34 cellular contexts compared by ENCODE assay signal in genomic region chr2:36960773-36961172, GRCh38.
"Had no signal": no experiment of that assay in that cellular context is flagged by ENCODE, and none has a peak within 500 bp of the region (broad histone marks: within the 10 kb centered on the region; RNA-seq: fewer than 3 reads in every experiment).

No MANE protein-coding gene starts in this region.

- H3K27ac ChIP-seq: body of pancreas, Peyer's patch had no signal

- ATAC-seq: activated CD8-positive, alpha-beta T cell treated with anti-CD3 and anti-CD28 coated beads for 36 hours; body of pancreas had no signal

- H3K4me3 Mint-ChIP-seq: activated B cell treated with CpG ODN at 0.5 μM for 24 hours; activated CD8-positive, alpha-beta T cell treated with anti-CD3 and anti-CD28 coated beads for 36 hours; activated naive CD4-positive, alpha-beta T cell treated with anti-CD3 and anti-CD28 coated beads, Interleukin-2, amount 50 U/mL, for 24 hours; activated naive CD8-positive, alpha-beta T cell treated with anti-CD3 and anti-CD28 coated beads, Interleukin-2, amount 10 ng/mL, durations not matched to agents 7 days and 5 days; activated T-cell treated with anti-CD3 and anti-CD28 coated beads, Interleukin-2, amount 50 U/mL, for 24 hours had no signal

- H3K27ac Mint-ChIP-seq: activated B cell treated with CpG ODN at 0.5 μM for 24 hours; activated CD8-positive, alpha-beta T cell treated with anti-CD3 and anti-CD28 coated beads for 36 hours; activated naive CD4-positive, alpha-beta T cell treated with anti-CD3 and anti-CD28 coated beads, Interleukin-2, amount 50 U/mL, for 24 hours; activated naive CD8-positive, alpha-beta T cell treated with anti-CD3 and anti-CD28 coated beads, Interleukin-2, amount 10 ng/mL, durations not matched to agents 7 days and 5 days; activated T-cell treated with anti-CD3 and anti-CD28 coated beads, Interleukin-2, amount 50 U/mL, for 24 hours; activated T-helper 2 cell treated with anti-CD3 and anti-CD28 coated beads, Interferon-gamma antibody, Interleukin-2, Interleukin-4, amounts not matched to agents 10 μg/mL and 5 μg/mL and 100 μg/mL, durations not matched to agents 14 hours and 24 hours and 36 hours had no signal

- H3K4me3 ChIP-seq: body of pancreas, MG63, Peyer's patch had no signal

- DNase-seq: activated B cell treated with CpG ODN at 0.5 μM for 24 hours; activated CD4-positive, alpha-beta T cell treated with anti-CD3 and anti-CD28 coated beads for 48 hours; activated CD4-positive, alpha-beta T cell treated with anti-CD3 and anti-CD28 coated beads, Interleukin-2, amount 50 U/mL, for 4 hours; activated CD4-positive, CD25-positive, alpha-beta regulatory T cell treated with anti-CD3 and anti-CD28 coated beads, Interleukin-2, amount 50 U/mL, for 72 hours; activated CD8-positive, alpha-beta T cell treated with anti-CD3 and anti-CD28 coated beads for 36 hours; activated gamma-delta T cell; activated naive CD4-positive, alpha-beta T cell treated with Interleukin-2 at 50 U/mL for 16 hours; activated naive CD8-positive, alpha-beta T cell treated with anti-CD3 and anti-CD28 coated beads, Interleukin-2, amount 10 ng/mL, durations not matched to agents 7 days and 5 days; activated T-cell treated with anti-CD3 and anti-CD28 coated beads, Interleukin-2, amount 50 U/mL, for 24 hours; amygdala; body of pancreas; caudate nucleus; cerebellar nuclear complex; Karpas-422; KBM-7; MG63; NCI-H1048; NCI-H1436 treated with DMSO at 0.1 percent for 48 hours; NCI-H1694 treated with DMSO at 0.1 percent for 48 hours; NCI-H2029; NCI-H510A; NCI-H526; NCI-H748 treated with DMSO at 0.1 percent for 48 hours; NK-92 treated with Interleukin-12 subunit alpha and Interleukin-12 subunit beta, amount 100 ng/mL, for 24 hours; PC-3; Peyer's patch; RPMI8226; SW 1271; T-helper 1 cell had no signal

- H3K36me3 ChIP-seq: MG63, Peyer's patch had no signal

- H3K27me3 ChIP-seq: body of pancreas, MG63, Peyer's patch had no signal

- H3K27me3 Mint-ChIP-seq: activated B cell treated with CpG ODN at 0.5 μM for 24 hours; activated CD8-positive, alpha-beta T cell treated with anti-CD3 and anti-CD28 coated beads for 36 hours; activated naive CD4-positive, alpha-beta T cell treated with anti-CD3 and anti-CD28 coated beads, Interleukin-2, amount 50 U/mL, for 24 hours; activated naive CD8-positive, alpha-beta T cell treated with anti-CD3 and anti-CD28 coated beads, Interleukin-2, amount 10 ng/mL, durations not matched to agents 7 days and 5 days; activated T-cell treated with anti-CD3 and anti-CD28 coated beads, Interleukin-2, amount 50 U/mL, for 24 hours had no signal

- H3K9me3 ChIP-seq: body of pancreas, MG63, Peyer's patch had no signal

- H3K9me3 Mint-ChIP-seq: activated B cell treated with CpG ODN at 0.5 μM for 24 hours; activated CD8-positive, alpha-beta T cell treated with anti-CD3 and anti-CD28 coated beads for 36 hours; activated naive CD4-positive, alpha-beta T cell treated with anti-CD3 and anti-CD28 coated beads, Interleukin-2, amount 50 U/mL, for 24 hours; activated naive CD8-positive, alpha-beta T cell treated with anti-CD3 and anti-CD28 coated beads, Interleukin-2, amount 10 ng/mL, durations not matched to agents 7 days and 5 days; activated T-cell treated with anti-CD3 and anti-CD28 coated beads, Interleukin-2, amount 50 U/mL, for 24 hours; activated T-helper 2 cell treated with anti-CD3 and anti-CD28 coated beads, Interferon-gamma antibody, Interleukin-2, Interleukin-4, amounts not matched to agents 10 μg/mL and 5 μg/mL and 100 μg/mL, durations not matched to agents 14 hours and 24 hours and 36 hours had no signal

- FAIRE-seq: astrocyte, bronchial epithelial cell, TTC549 had no signal
